Comparison of ENCODE assay signal across 25 cellular contexts in genomic region chr1:34705077-34705476, GRCh38. TPM values are rescaled to one million over a fixed set of nuclear protein-coding genes. Genes with fewer than 3 reads are reported as not detected.
DNase-seq lines count a peak whose midpoint lies in the region; ATAC-seq and TF ChIP-seq lines count a peak whose summit lies in the region.
"Had no signal": no experiment of that assay in that cellular context is flagged by ENCODE, and none has a peak within 500 bp of the region (broad histone marks: within the 10 kb centered on the region; RNA-seq: fewer than 3 reads in every experiment).

No MANE protein-coding gene starts in this region.

- no peak overlapping the region for H3K4me2 ChIP-seq in SK-N-SH
- no peak overlapping the region for H3K4me2 ChIP-seq in neural progenitor cell
- H3K4me2 ChIP-seq: A549; BLaER1 treated with 17β-estradiol and CSF1 and Interleukin-3, amounts not matched to agents 10 nM and 100 nM had no signal

- no peaks in the 10 kb centered on the region for H4K20me1 ChIP-seq in SK-N-SH (ENCODE audit: insufficient read depth)
- no peaks in the 10 kb centered on the region for H4K20me1 ChIP-seq in neural progenitor cell (ENCODE audit: low read depth)
- H4K20me1 ChIP-seq: BLaER1 treated with 17β-estradiol and CSF1 and Interleukin-3, amounts not matched to agents 10 nM and 100 nM had no signal

- intact Hi-C loops in heart left ventricle (cut with DNase I), result no loop called here
- intact Hi-C loops in left ventricle myocardium superior (cut with micrococcal nuclease), result no loop called here

- no peaks in the 10 kb centered on the region for H3K9me2 ChIP-seq in SK-N-SH

- H3K27me3 ChIP-seq in SK-N-SH (ENCODE audit: insufficient read depth) (no peaks in the 10 kb centered on the region), heart left ventricle (peaks cover 0 to 12% (median 0%) of the 10 kb centered on the region in 9 donors), right atrium auricular region (no peaks in the 10 kb centered on the region), neural progenitor cell (peaks cover 27% of the 10 kb centered on the region)
- H3K27me3 ChIP-seq: BE2C had no signal

- no peak overlapping the region for H3K27ac ChIP-seq in SK-N-SH (ENCODE audit: low read depth in 2 of 2, low read length in 1 of 2)
- H3K27ac ChIP-seq in heart left ventricle, result no peak overlapping the region
- H3K27ac ChIP-seq in right atrium auricular region, result no peak overlapping the region
- H3K27ac ChIP-seq in neural progenitor cell, result no peak overlapping the region
- H3K27ac ChIP-seq: 22Rv1; A549; BLaER1 treated with 17β-estradiol and CSF1 and Interleukin-3, amounts not matched to agents 10 nM and 100 nM; GM23248 had no signal

- no peak for TF ChIP-seq POLR2A in heart left ventricle (IDR thresholded peaks at IDR 0.05)

- WGBS in SK-N-SH (ENCODE audit: low lambda C conversion rate), result 4% methylated on average over 3 of the region's 3 CpGs
- WGBS in heart left ventricle, 4 donors, result 25 to 40% (median 37%) methylated on average over 3 of the region's 3 CpGs

- POLR2A ChIA-PET in SK-N-SH (lab: Yijun Ruan, JAX), result no interaction called here

- H3K4me3 Mint-ChIP-seq in neural progenitor cell, result no peak overlapping the region
- H3K4me3 Mint-ChIP-seq: CD14-positive monocyte; CD4-positive, alpha-beta memory T cell had no signal

- H2AFZ ChIP-seq in SK-N-SH (ENCODE audit: low read depth), result no peak overlapping the region
- no peak overlapping the region for H2AFZ ChIP-seq in neural progenitor cell (replicated peaks)
- H2AFZ ChIP-seq: GM23248 had no signal

- H3K36me3 Mint-ChIP-seq in neural progenitor cell, result no peaks in the 10 kb centered on the region
- H3K36me3 Mint-ChIP-seq: CD14-positive monocyte; CD4-positive, alpha-beta memory T cell had no signal

- no peak overlapping the region for H3K27ac Mint-ChIP-seq in neural progenitor cell
- H3K27ac Mint-ChIP-seq: CD14-positive monocyte; CD4-positive, alpha-beta memory T cell had no signal

- H3K9ac ChIP-seq in SK-N-SH (no peak overlapping the region), neural progenitor cell (no peak overlapping the region)
- H3K9ac ChIP-seq: BLaER1 treated with 17β-estradiol and CSF1 and Interleukin-3, amounts not matched to agents 10 nM and 100 nM; GM23248 had no signal

- DNase-seq in SK-N-SH, result peak; percentile 17
- DNase-seq in heart left ventricle, result no peak
- no peak for DNase-seq in right atrium auricular region (ENCODE audit: low spot score)
- no peak for DNase-seq in left ventricle myocardium superior
- DNase-seq in neural progenitor cell (ENCODE audit: low spot score), result peak; percentile 16
- DNase-seq in DMS114 treated with DMSO at 0.1 percent for 48 hours (lab: John Stamatoyannopoulos, UW; ENCODE audit: unreplicated experiment), result no peak
- DNase-seq: ACHN; AML-193; BE2C; Calu3; CD4-positive, alpha-beta memory T cell; COR-L47; DMS153; DND-41; GDM1; GM23248; H7; HCEC 1CT had no signal

- no peaks in the 10 kb centered on the region for H3K9me3 Mint-ChIP-seq in neural progenitor cell
- H3K9me3 Mint-ChIP-seq: CD4-positive, alpha-beta memory T cell had no signal

- TF ChIP-seq CTCF in SK-N-SH (IDR thresholded peaks at IDR 0.05), result no peak
- TF ChIP-seq CTCF in heart left ventricle (IDR thresholded peaks at IDR 0.05), result no peak
- TF ChIP-seq CTCF in right atrium auricular region (IDR thresholded peaks at IDR 0.05), result no peak
- TF ChIP-seq CTCF in neural progenitor cell (IDR thresholded peaks at IDR 0.05), result no peak

- no peaks in the 10 kb centered on the region for H3K4me1 Mint-ChIP-seq in neural progenitor cell
- H3K4me1 Mint-ChIP-seq: CD14-positive monocyte; CD4-positive, alpha-beta memory T cell had no signal

- TF ChIP-seq EP300 in SK-N-SH (IDR thresholded peaks at IDR 0.05; ENCODE audit: borderline replicate concordance in 1 of 2, low read depth in 1 of 2, low read length in 1 of 2), result peak in 1 of 2 experiments; percentile 32; a peak in 1 of 4 replicates

- peaks cover 5% of the 10 kb centered on the region for H3K27me3 Mint-ChIP-seq in neural progenitor cell (ENCODE audit: insufficient read depth, low read depth)

- H3K4me3 ChIP-seq in SK-N-SH (ENCODE audit: low read depth in 2 of 2, low read length in 1 of 2) (no peak overlapping the region), heart left ventricle (no peak overlapping the region), right atrium auricular region (no peak overlapping the region), neural progenitor cell (no peak overlapping the region)
- H3K4me3 ChIP-seq: A549; BLaER1 treated with 17β-estradiol and CSF1 and Interleukin-3, amounts not matched to agents 10 nM and 100 nM; GM12878; GM23248 had no signal

- no peak for TF ChIP-seq RAD21 in SK-N-SH (IDR thresholded peaks at IDR 0.05; ENCODE audit: low read length)

- H3F3A ChIP-seq in SK-N-SH (replicated peaks; ENCODE audit: insufficient read depth) (no peaks in the 10 kb centered on the region), neural progenitor cell (ENCODE audit: low read depth) (no peaks in the 10 kb centered on the region)

- CTCF ChIA-PET in SK-N-SH (lab: Yijun Ruan, JAX), result interaction anchor here (1.1 to 2.4 kb wide), 5 partner anchors 9 to 148 kb away, joined by 3 to 12 read pairs (median 5); no protein-coding TSS in a partner anchor

- H3K4me1 ChIP-seq in SK-N-SH (ENCODE audit: control insufficient read depth in 1 of 2, insufficient read depth in 2 of 2, low read depth in 1 of 2, low read length in 1 of 2), result peaks cover 0 to 15% of the 10 kb centered on the region in 2 experiments; a peak in 2 of 4 replicates
- H3K4me1 ChIP-seq in heart left ventricle, result peaks cover 0 to 7% (median 0%) of the 10 kb centered on the region in 12 donors
- no peaks in the 10 kb centered on the region for H3K4me1 ChIP-seq in right atrium auricular region
- H3K4me1 ChIP-seq in neural progenitor cell, result no peaks in the 10 kb centered on the region
- H3K4me1 ChIP-seq: A549, BE2C had no signal

- H3K79me2 ChIP-seq in SK-N-SH (ENCODE audit: insufficient read depth) (no peaks in the 10 kb centered on the region), neural progenitor cell (ENCODE audit: low read depth) (no peaks in the 10 kb centered on the region)

- ATAC-seq in SK-N-SH treated with all-trans-retinoic acid at 6 μM for 48 hours, result no peak
- peak in 3 of 4 donors; percentile 36 to 75 (median 74) for ATAC-seq in heart left ventricle
- ATAC-seq in left ventricle myocardium superior, result peak; percentile 88
- no peak for ATAC-seq in HG03520 (IDR thresholded peaks at IDR 0.05; ENCODE audit: unreplicated experiment)
- ATAC-seq: A549, GM12878 had no signal

- H3K9me3 ChIP-seq in SK-N-SH (no peaks in the 10 kb centered on the region), heart left ventricle (no peaks in the 10 kb centered on the region), right atrium auricular region (no peaks in the 10 kb centered on the region), neural progenitor cell (ENCODE audit: low read depth) (no peaks in the 10 kb centered on the region)
- H3K9me3 ChIP-seq: A549; BE2C; BLaER1 treated with 17β-estradiol and CSF1 and Interleukin-3, amounts not matched to agents 10 nM and 100 nM had no signal

- H3K36me3 ChIP-seq in SK-N-SH (replicated peaks in 1 of 2; ENCODE audit: control insufficient read depth in 1 of 2, insufficient read depth in 2 of 2, low read length in 1 of 2) (no peaks in the 10 kb centered on the region), heart left ventricle (no peaks in the 10 kb centered on the region), right atrium auricular region (no peaks in the 10 kb centered on the region), neural progenitor cell (no peaks in the 10 kb centered on the region)
- H3K36me3 ChIP-seq: BE2C; BLaER1 treated with 17β-estradiol and CSF1 and Interleukin-3, amounts not matched to agents 10 nM and 100 nM had no signal

TF ChIP-seq in SK-N-SH, 30 proteins besides CTCF, POLR2A, EP300 and RAD21 (continues in another document):
- no peak for TF ChIP-seq PBX3 (IDR thresholded peaks at IDR 0.05)
- peak; percentile 36 for TF ChIP-seq GATA2 (CRISPR knock-in tag; IDR thresholded peaks at IDR 0.05)
- TF ChIP-seq NFIC (IDR thresholded peaks at IDR 0.05; ENCODE audit: borderline replicate concordance), result no peak
- no peak for TF ChIP-seq RFX5 (IDR thresholded peaks at IDR 0.05; ENCODE audit: low read length)

TF ChIP-seq in SK-N-SH treated with all-trans-retinoic acid at 6 μM for 48 hours, 23 proteins besides CTCF, POLR2A, EP300 and RAD21:
- TF ChIP-seq RARB (CRISPR knock-in tag; IDR thresholded peaks at IDR 0.05) (no peak), ZFP3 (CRISPR knock-in tag; IDR thresholded peaks at IDR 0.05) (no peak)

RNA-seq across cellular contexts. Expression of gene GJB5, which starts 49.8 kb away (rescaled TPM):
- polyA plus RNA-seq in SK-N-SH (2012; rRNA removed), result not detected in 2 replicates
- not detected in 2 replicates for polyA plus RNA-seq in SK-N-SH (2012; cell fraction: cytosol; rRNA removed)
- polyA plus RNA-seq in SK-N-SH (2012; cell fraction: nucleus; rRNA removed), result not detected in 2 replicates
- total RNA-seq in heart left ventricle, result not detected
- polyA plus RNA-seq in heart left ventricle, result not detected
- total RNA-seq in right atrium auricular region, result not detected
- not detected for total RNA-seq in left ventricle myocardium superior
- total RNA-seq in neural progenitor cell (ENCODE audit: low replicate concordance), result not detected in 2 replicates
- total RNA-seq: CD4-positive, alpha-beta memory T cell; GM12878; GM23248 had no signal
- polyA plus RNA-seq: CD4-positive, alpha-beta memory T cell; GM12878 had no signal

RNA-seq across cellular contexts. Expression of gene GJB4, which starts 54.5 kb away (rescaled TPM):
- not detected in 2 replicates for polyA plus RNA-seq in SK-N-SH (2012; rRNA removed)
- polyA plus RNA-seq in SK-N-SH (2012; cell fraction: cytosol; rRNA removed), result not detected in 2 replicates
- polyA plus RNA-seq in SK-N-SH (2012; cell fraction: nucleus; rRNA removed), result not detected in 2 replicates
- total RNA-seq in heart left ventricle, result not detected
- not detected for polyA plus RNA-seq in heart left ventricle
- total RNA-seq in right atrium auricular region, result not detected
- not detected for total RNA-seq in left ventricle myocardium superior
- total RNA-seq in neural progenitor cell (ENCODE audit: low replicate concordance), result not detected in 2 replicates
- total RNA-seq: CD4-positive, alpha-beta memory T cell; GM12878; GM23248; H7 had no signal
- polyA plus RNA-seq: A549; CD14-positive monocyte; CD4-positive, alpha-beta memory T cell; GM12878; GM23248 had no signal

Comparison
In these comparisons a context has a peak if more than half of its experiments do, and no peak if none do; other contexts are left out.
1. DNase-seq: peak in SK-N-SH (single experiment) and neural progenitor cell (single experiment); none in heart left ventricle (0 of 5), right atrium auricular region (single experiment), left ventricle myocardium superior (single experiment) and DMS114 treated with DMSO at 0.1 percent for 48 hours (single experiment).
2. ATAC-seq: peak in heart left ventricle (3 of 4) and left ventricle myocardium superior (single experiment); none in SK-N-SH treated with all-trans-retinoic acid at 6 μM for 48 hours (single experiment) and HG03520 (single experiment).